Comparison of ENCODE assay signal across 10 cellular contexts in genomic region chr11:82969811-82970210, GRCh38.
DNase-seq lines count a peak whose midpoint lies in the region; ATAC-seq and TF ChIP-seq lines count a peak whose summit lies in the region.
"Had no signal": no experiment of that assay in that cellular context is flagged by ENCODE, and none has a peak within 500 bp of the region (broad histone marks: within the 10 kb centered on the region; RNA-seq: fewer than 3 reads in every experiment).

No MANE protein-coding gene starts in this region.

- TF ChIP-seq CTCF in GM20000 (IDR thresholded peaks at IDR 0.05; ENCODE audit: extremely low read depth, missing control alignments), result no peak

- DNase-seq in GM20000 (ENCODE audit: low spot score) (peak; percentile 73), EL (no peak)
- no peak for DNase-seq in activated naive CD4-positive, alpha-beta T cell treated with anti-CD3 and anti-CD28 coated beads, Interleukin-2, amount 50 U/mL, for 72 hours (ENCODE audit: low spot score in 2 of 2)
- no peak for DNase-seq in stimulated activated CD4-positive, alpha-beta T cell treated with anti-CD3 and anti-CD28 coated beads, Interleukin-2, amount 100 ng/mL, for 48 hours
- DNase-seq in effector memory CD4-positive, alpha-beta T cell, result no peak
- no peak for DNase-seq in CD8-positive, alpha-beta memory T cell
- DNase-seq: NCI-H2081 treated with DMSO at 0.1 percent for 48 hours, T-helper 2 cell had no signal

- H3K9me3 ChIP-seq in effector memory CD4-positive, alpha-beta T cell (ENCODE audit: control insufficient read depth, low read length), result no peaks in the 10 kb centered on the region
- no peaks in the 10 kb centered on the region for H3K9me3 ChIP-seq in CD8-positive, alpha-beta memory T cell (ENCODE audit: low read length)

- peak; percentile 96 for ATAC-seq in GM18508 (IDR thresholded peaks at IDR 0.05; ENCODE audit: insufficient read depth, unreplicated experiment)
- peak; percentile 93 for ATAC-seq in HG03064 (IDR thresholded peaks at IDR 0.05; ENCODE audit: low read depth, unreplicated experiment)
- peak; percentile 51 to 93 for ATAC-seq in activated naive CD4-positive, alpha-beta T cell treated with anti-CD3 and anti-CD28 coated beads, Interleukin-2, amount 50 U/mL, for 72 hours

- H3K4me3 ChIP-seq in effector memory CD4-positive, alpha-beta T cell (ENCODE audit: insufficient read depth, low read depth, low read length, poor library complexity, severe bottlenecking), result no peak overlapping the region
- H3K4me3 ChIP-seq in CD8-positive, alpha-beta memory T cell (ENCODE audit: low read length), result no peak overlapping the region

- H3K9me3 Mint-ChIP-seq in activated naive CD4-positive, alpha-beta T cell treated with anti-CD3 and anti-CD28 coated beads, Interleukin-2, amount 50 U/mL, for 72 hours, result peaks cover 7% of the 10 kb centered on the region in 2 donors
- H3K9me3 Mint-ChIP-seq in CD8-positive, alpha-beta memory T cell, result no peaks in the 10 kb centered on the region

- H3K4me3 Mint-ChIP-seq in CD8-positive, alpha-beta memory T cell, result peak overlapping the region in 2 of 7 donors; percentile 18 to 41

- no peaks in the 10 kb centered on the region for H3K36me3 ChIP-seq in effector memory CD4-positive, alpha-beta T cell (ENCODE audit: control insufficient read depth, insufficient read depth, low read length)
- H3K36me3 ChIP-seq in CD8-positive, alpha-beta memory T cell (ENCODE audit: insufficient read depth, low read length), result no peaks in the 10 kb centered on the region

- H3K4me1 ChIP-seq in effector memory CD4-positive, alpha-beta T cell (ENCODE audit: control insufficient read depth, insufficient read depth, low read length, poor library complexity, severe bottlenecking), result no peaks in the 10 kb centered on the region
- peaks cover 21% of the 10 kb centered on the region for H3K4me1 ChIP-seq in CD8-positive, alpha-beta memory T cell (ENCODE audit: insufficient read depth, low read length)

- H3K36me3 Mint-ChIP-seq in activated naive CD4-positive, alpha-beta T cell treated with anti-CD3 and anti-CD28 coated beads, Interleukin-2, amount 50 U/mL, for 72 hours, result peaks cover 0 to 9% of the 10 kb centered on the region in 2 donors
- H3K36me3 Mint-ChIP-seq in CD8-positive, alpha-beta memory T cell, result no peaks in the 10 kb centered on the region

- POLR2A ChIA-PET in CD8-positive, alpha-beta memory T cell (lab: Charles Lee), result no interaction called here

- H3K27ac ChIP-seq in effector memory CD4-positive, alpha-beta T cell (ENCODE audit: insufficient read depth, low read length, poor library complexity, severe bottlenecking), result no peak overlapping the region
- H3K27ac ChIP-seq in CD8-positive, alpha-beta memory T cell (ENCODE audit: low read depth, low read length), result no peak overlapping the region

- H3K4me1 Mint-ChIP-seq in CD8-positive, alpha-beta memory T cell, result peaks cover 22 to 44% (median 32%) of the 10 kb centered on the region in 3 donors

- H3K27me3 Mint-ChIP-seq in CD8-positive, alpha-beta memory T cell, result no peaks in the 10 kb centered on the region

- H3K27ac Mint-ChIP-seq in activated naive CD4-positive, alpha-beta T cell treated with anti-CD3 and anti-CD28 coated beads, Interleukin-2, amount 50 U/mL, for 72 hours, result no peak overlapping the region
- peak overlapping the region in 1 of 8 donors; percentile 52 for H3K27ac Mint-ChIP-seq in CD8-positive, alpha-beta memory T cell

- H3K27me3 ChIP-seq in effector memory CD4-positive, alpha-beta T cell (replicated peaks; ENCODE audit: control insufficient read depth, insufficient read depth, low read length, poor library complexity, severe bottlenecking), result no peaks in the 10 kb centered on the region
- no peaks in the 10 kb centered on the region for H3K27me3 ChIP-seq in CD8-positive, alpha-beta memory T cell (ENCODE audit: insufficient read depth, low read length, poor library complexity, severe bottlenecking)

- CTCF ChIA-PET in CD8-positive, alpha-beta memory T cell (lab: Charles Lee), result interaction anchor here (2.8 kb wide), 1 partner anchor 14 kb away, joined by 10 read pairs; no protein-coding TSS in a partner anchor
